ENCODE assay signal across 1 cellular context in the genomic region with DNA sequence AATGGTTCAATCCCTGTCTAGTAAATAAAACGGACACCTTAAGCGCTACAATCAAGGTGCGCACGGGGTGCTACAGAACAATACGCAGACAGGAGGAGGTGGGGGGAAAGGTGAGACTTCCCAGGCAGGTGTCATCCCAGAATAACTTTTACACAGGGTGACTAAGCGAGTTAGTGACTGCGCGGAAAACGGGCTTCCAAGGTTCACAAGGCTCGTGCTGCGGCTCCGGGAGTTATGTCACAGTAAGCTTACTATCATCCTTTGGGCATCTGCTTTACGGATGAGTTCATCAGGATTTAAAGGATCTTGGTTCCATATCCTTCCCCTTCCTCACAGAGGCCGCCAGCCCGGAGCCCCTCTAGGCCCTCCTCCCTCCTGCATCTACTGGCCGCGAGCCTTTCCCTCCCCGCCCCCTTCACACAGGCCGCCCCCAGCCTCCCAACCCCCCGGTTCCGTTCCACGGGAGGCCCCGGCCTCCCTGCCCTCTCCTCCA.
TF ChIP-seq lines count a peak whose summit lies in the region.

No MANE protein-coding gene starts in this region.

TF ChIP-seq in SK-N-SH treated with all-trans-retinoic acid at 6 μM for 48 hours, 23 proteins besides CTCF, POLR2A, EP300 and RAD21:
- TF ChIP-seq, protein P1, sequence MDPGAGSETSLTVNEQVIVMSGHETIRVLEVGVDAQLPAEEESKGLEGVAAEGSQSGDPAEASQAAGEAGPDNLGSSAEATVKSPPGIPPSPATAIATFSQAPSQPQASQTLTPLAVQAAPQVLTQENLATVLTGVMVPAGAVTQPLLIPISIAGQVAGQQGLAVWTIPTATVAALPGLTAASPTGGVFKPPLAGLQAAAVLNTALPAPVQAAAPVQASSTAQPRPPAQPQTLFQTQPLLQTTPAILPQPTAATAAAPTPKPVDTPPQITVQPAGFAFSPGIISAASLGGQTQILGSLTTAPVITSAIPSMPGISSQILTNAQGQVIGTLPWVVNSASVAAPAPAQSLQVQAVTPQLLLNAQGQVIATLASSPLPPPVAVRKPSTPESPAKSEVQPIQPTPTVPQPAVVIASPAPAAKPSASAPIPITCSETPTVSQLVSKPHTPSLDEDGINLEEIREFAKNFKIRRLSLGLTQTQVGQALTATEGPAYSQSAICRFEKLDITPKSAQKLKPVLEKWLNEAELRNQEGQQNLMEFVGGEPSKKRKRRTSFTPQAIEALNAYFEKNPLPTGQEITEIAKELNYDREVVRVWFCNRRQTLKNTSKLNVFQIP (CRISPR knock-in tag; IDR thresholded peaks at IDR 0.05; ENCODE audit: borderline replicate concordance, low read depth) = no peak
- TF ChIP-seq ZNF565 (CRISPR knock-in tag; conservative IDR thresholded peaks at IDR 0.05; ENCODE audit: low read depth) (no peak), ARNTL (CRISPR knock-in tag; IDR thresholded peaks at IDR 0.05; ENCODE audit: borderline replicate concordance, low read depth) (no peak), CSDC2 (CRISPR knock-in tag; IDR thresholded peaks at IDR 0.05) (no peak), GLIS3 (CRISPR knock-in tag; IDR thresholded peaks at IDR 0.05) (no peak), ZNF8 (CRISPR knock-in tag; IDR thresholded peaks at IDR 0.05) (no peak), ESRRG (CRISPR knock-in tag; IDR thresholded peaks at IDR 0.05) (no peak), BACH2 (CRISPR knock-in tag; IDR thresholded peaks at IDR 0.05; ENCODE audit: borderline replicate concordance) (no peak), RARB (CRISPR knock-in tag; IDR thresholded peaks at IDR 0.05) (no peak), ZC3H10 (CRISPR knock-in tag; IDR thresholded peaks at IDR 0.05) (no peak), TCF4 (CRISPR knock-in tag; IDR thresholded peaks at IDR 0.05; ENCODE audit: borderline replicate concordance) (no peak)
- TF ChIP-seq, protein P2, sequence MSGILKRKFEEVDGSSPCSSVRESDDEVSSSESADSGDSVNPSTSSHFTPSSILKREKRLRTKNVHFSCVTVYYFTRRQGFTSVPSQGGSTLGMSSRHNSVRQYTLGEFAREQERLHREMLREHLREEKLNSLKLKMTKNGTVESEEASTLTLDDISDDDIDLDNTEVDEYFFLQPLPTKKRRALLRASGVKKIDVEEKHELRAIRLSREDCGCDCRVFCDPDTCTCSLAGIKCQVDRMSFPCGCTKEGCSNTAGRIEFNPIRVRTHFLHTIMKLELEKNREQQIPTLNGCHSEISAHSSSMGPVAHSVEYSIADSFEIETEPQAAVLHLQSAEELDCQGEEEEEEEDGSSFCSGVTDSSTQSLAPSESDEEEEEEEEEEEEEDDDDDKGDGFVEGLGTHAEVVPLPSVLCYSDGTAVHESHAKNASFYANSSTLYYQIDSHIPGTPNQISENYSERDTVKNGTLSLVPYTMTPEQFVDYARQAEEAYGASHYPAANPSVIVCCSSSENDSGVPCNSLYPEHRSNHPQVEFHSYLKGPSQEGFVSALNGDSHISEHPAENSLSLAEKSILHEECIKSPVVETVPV (CRISPR knock-in tag; IDR thresholded peaks at IDR 0.05) = no peak
TF ChIP-seq in SK-N-SH treated with all-trans-retinoic acid at 6 μM for 48 hours: peak in this region for 0.
